1 cellular context compared by ENCODE assay signal in the genomic region with DNA sequence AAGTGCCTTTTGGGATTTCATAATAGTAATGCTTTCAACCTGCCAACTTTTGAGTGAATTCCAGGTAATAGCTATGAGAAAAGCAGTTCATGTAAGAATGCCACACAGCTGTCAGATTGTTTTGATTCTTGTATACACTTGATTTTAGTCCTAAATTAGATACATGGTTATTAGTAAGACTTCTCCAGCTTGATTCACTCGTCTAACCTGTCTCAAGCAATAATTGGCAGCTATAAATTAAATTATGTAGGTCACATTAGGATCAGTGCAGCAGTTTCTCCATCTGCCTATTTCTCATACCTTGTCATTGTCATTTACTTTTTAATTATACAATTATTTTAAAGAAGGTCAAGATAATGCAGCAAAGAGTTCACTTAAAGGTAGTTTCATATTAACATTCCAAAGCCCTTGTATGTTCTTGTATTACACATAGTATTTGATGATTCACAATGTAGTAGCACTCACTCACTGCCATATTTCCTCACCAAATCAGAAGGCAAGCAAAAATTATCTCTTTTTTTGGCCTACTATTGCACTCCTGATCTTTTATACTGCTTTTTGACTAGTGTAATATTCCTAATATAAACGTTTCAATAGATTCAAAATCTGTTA.
TF ChIP-seq lines count a peak whose summit lies in the region.

No MANE protein-coding gene starts in this region.

TF ChIP-seq in neural cell, 6 proteins besides CTCF, POLR2A, EP300 and RAD21 (continued from another document):
- TF ChIP-seq REST (IDR thresholded peaks at IDR 0.05; ENCODE audit: borderline replicate concordance): no peak
